ENCODE assay signal across 27 cellular contexts in the genomic region with DNA sequence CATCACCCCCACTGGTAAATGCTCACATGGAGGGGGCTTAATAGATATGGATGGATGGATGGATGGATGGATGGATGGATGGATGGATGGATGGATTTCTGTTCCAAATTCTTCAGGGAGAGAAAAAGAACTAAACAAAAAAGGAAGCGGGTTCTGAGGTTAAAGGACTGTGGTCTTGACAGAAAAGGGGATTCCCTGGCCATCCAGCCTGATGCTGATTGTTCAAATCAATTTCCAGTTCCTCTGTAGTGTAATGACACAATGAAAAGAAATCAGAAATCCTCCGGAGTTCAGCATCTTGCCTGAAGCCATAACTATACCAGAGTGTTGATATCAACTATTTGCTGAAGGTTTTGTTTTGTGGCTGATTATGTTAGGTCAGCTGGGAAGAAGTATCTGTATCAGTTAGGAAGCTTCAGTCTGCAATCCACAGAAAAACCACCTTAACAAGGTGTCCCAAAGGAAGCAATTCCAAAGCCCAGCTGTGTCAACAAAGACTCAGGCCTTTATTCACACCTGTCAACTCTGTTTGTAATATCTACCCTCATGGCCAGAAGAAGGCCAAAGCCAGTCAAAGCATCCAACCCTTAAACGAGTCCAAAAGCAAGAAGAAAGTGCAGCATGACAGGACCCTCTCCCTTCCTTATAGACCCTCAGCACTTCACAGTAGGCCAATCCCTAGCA. TPM values are rescaled to one million over a fixed set of nuclear protein-coding genes. Genes with fewer than 3 reads are reported as not detected.
DNase-seq lines count a peak whose midpoint lies in the region; ATAC-seq and TF ChIP-seq lines count a peak whose summit lies in the region.
"Had no signal": no experiment of that assay in that cellular context is flagged by ENCODE, and none has a peak within 500 bp of the region (broad histone marks: within the 10 kb centered on the region; RNA-seq: fewer than 3 reads in every experiment).

No MANE protein-coding gene starts in this region.

- H3K4me3 Mint-ChIP-seq in naive B cell, result no peak overlapping the region
- H3K4me3 Mint-ChIP-seq in activated CD4-positive, alpha-beta memory T cell treated with anti-CD3 and anti-CD28 coated beads for 36 hours, result no peak overlapping the region
- H3K4me3 Mint-ChIP-seq: activated naive CD8-positive, alpha-beta T cell treated with anti-CD3 and anti-CD28 coated beads, Interleukin-2, amount 50 U/mL, for 24 hours; CD4-positive, alpha-beta T cell; nephron; stimulated activated naive CD8-positive, alpha-beta T cell treated with anti-CD3 and anti-CD28 coated beads, Interleukin-15, Interleukin-2, amounts not matched to agents 100 ng/mL and 50 ng/mL, for 24 hours had no signal

- ATAC-seq in naive B cell (ENCODE audit: low read depth in 2 of 2) (peak; percentile 59 to 62), HG02852 (IDR thresholded peaks at IDR 0.05; ENCODE audit: unreplicated experiment) (no peak)
- ATAC-seq: activated naive CD8-positive, alpha-beta T cell treated with anti-CD3 and anti-CD28 coated beads, Interleukin-2, amount 50 U/mL, for 24 hours; left ventricle myocardium superior; right cardiac atrium had no signal

- TF ChIP-seq CTCF in GM12865 (IDR thresholded peaks at IDR 0.05; ENCODE audit: insufficient read depth, low read depth, low read length, missing control alignments) (no peak), testis (IDR thresholded peaks at IDR 0.05) (no peak)

- no peak overlapping the region for H3K27ac Mint-ChIP-seq in naive B cell
- no peak overlapping the region for H3K27ac Mint-ChIP-seq in activated CD4-positive, alpha-beta memory T cell treated with anti-CD3 and anti-CD28 coated beads for 36 hours
- H3K27ac Mint-ChIP-seq: activated naive CD8-positive, alpha-beta T cell treated with anti-CD3 and anti-CD28 coated beads, Interleukin-2, amount 50 U/mL, for 24 hours; CD4-positive, alpha-beta T cell; nephron; stimulated activated naive CD8-positive, alpha-beta T cell treated with anti-CD3 and anti-CD28 coated beads, Interleukin-15, Interleukin-2, amounts not matched to agents 100 ng/mL and 50 ng/mL, for 24 hours had no signal

- 89 to 91% methylated on average over 3 of the region's 3 CpGs for WGBS in testis, 2 donors

- DNase-seq in DMS153 (lab: John Stamatoyannopoulos, UW) (peak; percentile 72), DMS153 treated with DMSO at 0.1 percent for 48 hours (lab: John Stamatoyannopoulos, UW; ENCODE audit: unreplicated experiment) (no peak), GM12865 (ENCODE audit: low read depth) (peak; percentile 27), NCI-H526 treated with DMSO at 0.1 percent for 48 hours (lab: John Stamatoyannopoulos, UW) (peak; percentile 19), naive B cell (peak; percentile 36), testis (no peak)
- DNase-seq in activated CD4-positive, alpha-beta memory T cell treated with anti-CD3 and anti-CD28 coated beads for 36 hours, result no peak
- DNase-seq: activated CD4-positive, CD25-positive, alpha-beta regulatory T cell treated with anti-CD3 and anti-CD28 coated beads, Interleukin-2, amount 50 U/mL, for 72 hours; activated CD8-positive, alpha-beta memory T cell treated with anti-CD3 and anti-CD28 coated beads for 24 hours; activated gamma-delta T cell; activated naive CD8-positive, alpha-beta T cell treated with anti-CD3 and anti-CD28 coated beads, Interleukin-2, amount 50 U/mL, for 24 hours; activated T-cell treated with anti-CD3 and anti-CD28 coated beads, Interleukin-2, amount 50 U/mL, for 1 hour; CD4-positive, alpha-beta T cell; cerebellar nuclear complex; DMS79 treated with DMSO at 0.1 percent for 48 hours; left ventricle myocardium superior; NCI-H1092 treated with DMSO at 0.1 percent for 48 hours; NCI-H2171 treated with DMSO at 0.1 percent for 48 hours; right cardiac atrium; SIG-M5; stimulated activated CD4-positive, alpha-beta T cell treated with anti-CD3 and anti-CD28 coated beads, Interleukin-4, amount 100 ng/mL, for 1 hour; tibial artery had no signal

- H3K27me3 Mint-ChIP-seq in naive B cell, result no peaks in the 10 kb centered on the region
- no peaks in the 10 kb centered on the region for H3K27me3 Mint-ChIP-seq in activated CD4-positive, alpha-beta memory T cell treated with anti-CD3 and anti-CD28 coated beads for 36 hours
- H3K27me3 Mint-ChIP-seq: activated naive CD8-positive, alpha-beta T cell treated with anti-CD3 and anti-CD28 coated beads, Interleukin-2, amount 50 U/mL, for 24 hours; CD4-positive, alpha-beta T cell; stimulated activated naive CD8-positive, alpha-beta T cell treated with anti-CD3 and anti-CD28 coated beads, Interleukin-15, Interleukin-2, amounts not matched to agents 100 ng/mL and 50 ng/mL, for 24 hours had no signal

- CTCF ChIA-PET in activated CD4-positive, alpha-beta memory T cell treated with anti-CD3 and anti-CD28 coated beads for 36 hours (lab: Charles Lee), result interaction anchor here (1.1 to 7.5 kb wide), 4 partner anchors 10 to 183 kb away, joined by 4 to 173 read pairs (median 23); no protein-coding TSS in a partner anchor

- H3K36me3 ChIP-seq in testis (ENCODE audit: low read depth, missing control alignments), result no peaks in the 10 kb centered on the region
- H3K36me3 ChIP-seq: HAP-1, tibial artery had no signal

- no peak overlapping the region for H3K27ac ChIP-seq in testis
- H3K27ac ChIP-seq: 22Rv1, tibial artery had no signal

- H3K4me1 Mint-ChIP-seq in naive B cell, result peaks cover 12 to 21% (median 18%) of the 10 kb centered on the region in 3 donors
- peaks cover 6% of the 10 kb centered on the region for H3K4me1 Mint-ChIP-seq in activated CD4-positive, alpha-beta memory T cell treated with anti-CD3 and anti-CD28 coated beads for 36 hours (ENCODE audit: low read depth)

- H3K9me3 Mint-ChIP-seq in naive B cell, result peaks cover 2 to 18% (median 9%) of the 10 kb centered on the region in 7 donors
- peaks cover 17% of the 10 kb centered on the region for H3K9me3 Mint-ChIP-seq in activated CD4-positive, alpha-beta memory T cell treated with anti-CD3 and anti-CD28 coated beads for 36 hours

- no peaks in the 10 kb centered on the region for H3K9me3 ChIP-seq in testis
- H3K9me3 ChIP-seq: tibial artery had no signal

- peaks cover 5 to 14% of the 10 kb centered on the region in 2 donors for H3K36me3 Mint-ChIP-seq in naive B cell
- peaks cover 7% of the 10 kb centered on the region for H3K36me3 Mint-ChIP-seq in activated CD4-positive, alpha-beta memory T cell treated with anti-CD3 and anti-CD28 coated beads for 36 hours

- POLR2A ChIA-PET in activated CD4-positive, alpha-beta memory T cell treated with anti-CD3 and anti-CD28 coated beads for 36 hours (lab: Charles Lee), result no interaction called here

- no peaks in the 10 kb centered on the region for H3K4me1 ChIP-seq in testis

- H3K4me3 ChIP-seq in GM12865 (ENCODE audit: low read depth, low read length) (no peak overlapping the region), testis (no peak overlapping the region)
- H3K4me3 ChIP-seq: HAP-1, tibial artery had no signal

- no peak for TF ChIP-seq POLR2A in testis (IDR thresholded peaks at IDR 0.05)

- no peaks in the 10 kb centered on the region for H3K27me3 ChIP-seq in testis
- H3K27me3 ChIP-seq: tibial artery had no signal

- intact Hi-C loops in activated CD4-positive, alpha-beta memory T cell treated with anti-CD3 and anti-CD28 coated beads for 36 hours (cut with micrococcal nuclease), result loop anchor here (5.0 kb wide), 3 partner anchors 165 to 415 kb away; partner anchors contain the start of genes ATP1B3 and RNF7
- intact Hi-C loops in testis (cut with DNase I; ENCODE audit: low total_unique reads), result loop anchor here (10.0 kb wide), 2 partner anchors 102 to 158 kb away; no protein-coding TSS in a partner anchor

RNA-seq across cellular contexts. Expression of gene RASA2, which starts 24.5 kb away (rescaled TPM):
- polyA plus RNA-seq in naive B cell (ENCODE audit: low read depth in 6 of 6) (10 to 100 TPM; 23.8 to 61.4 (median 49.6) TPM), testis (ENCODE audit: insufficient read depth, low read depth, low replicate concordance) (18.2 TPM)
- total RNA-seq in activated CD4-positive, alpha-beta memory T cell treated with anti-CD3 and anti-CD28 coated beads for 36 hours, result 10 to 100 TPM; 34.7 to 35.0 TPM
- total RNA-seq in testis, result 10 to 100 TPM; 16.2 to 18.3 TPM

Comparison
In these comparisons a context has a peak if more than half of its experiments do, and no peak if none do; other contexts are left out.
1. DNase-seq: peak in DMS153 (single experiment), GM12865 (single experiment), NCI-H526 treated with DMSO at 0.1 percent for 48 hours (single experiment) and naive B cell (single experiment); none in DMS153 treated with DMSO at 0.1 percent for 48 hours (single experiment), activated CD4-positive, alpha-beta memory T cell treated with anti-CD3 and anti-CD28 coated beads for 36 hours (single experiment) and testis (single experiment).